8 cellular contexts compared by ENCODE assay signal in the genomic region with DNA sequence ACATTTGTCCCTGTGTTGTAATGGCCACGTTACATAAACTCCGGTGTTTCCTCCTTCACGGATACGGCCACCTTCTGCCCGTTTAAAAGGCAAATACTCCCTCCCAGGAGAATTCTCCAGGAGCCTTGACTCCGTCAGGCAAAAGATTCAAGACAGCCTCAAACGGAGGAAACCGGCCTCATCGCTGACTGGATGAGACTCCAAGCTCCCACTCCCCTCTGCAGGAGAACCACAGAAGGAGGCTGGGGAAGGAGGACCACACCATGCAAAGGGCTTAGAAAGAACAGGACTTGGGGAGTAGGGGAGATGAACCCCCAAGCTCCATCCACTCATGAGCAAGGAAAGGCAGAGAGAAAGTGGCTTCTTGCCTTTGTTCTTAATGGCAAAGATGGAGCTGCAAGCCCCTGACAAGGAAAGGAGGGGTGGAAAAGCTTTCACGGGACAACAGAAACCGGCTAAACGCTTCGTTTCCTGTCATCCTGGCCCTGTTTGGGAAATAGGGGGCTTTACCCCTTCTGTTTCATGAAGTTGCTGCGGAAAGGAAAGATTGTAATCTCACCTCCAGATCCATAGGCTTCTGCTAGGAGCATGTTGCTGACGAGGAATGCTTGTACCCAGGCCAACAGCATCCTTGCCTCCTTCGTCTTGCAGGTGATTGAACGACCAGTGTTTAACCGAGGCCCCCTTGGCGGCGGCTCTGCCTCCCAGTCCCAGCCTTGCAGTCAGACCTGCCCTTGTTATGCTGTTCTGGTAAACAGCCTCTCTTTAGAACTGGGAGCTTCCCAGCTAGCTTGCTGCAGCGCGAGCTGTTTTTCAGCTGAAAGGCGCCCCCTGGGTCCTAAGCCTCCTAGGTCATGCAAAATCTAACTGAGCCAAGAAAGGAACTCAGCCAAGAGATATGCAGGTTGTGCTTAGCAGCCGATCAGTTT. TPM values are rescaled to one million over a fixed set of nuclear protein-coding genes. Genes with fewer than 3 reads are reported as not detected.
DNase-seq lines count a peak whose midpoint lies in the region; ATAC-seq and TF ChIP-seq lines count a peak whose summit lies in the region.

A gene with protein sequence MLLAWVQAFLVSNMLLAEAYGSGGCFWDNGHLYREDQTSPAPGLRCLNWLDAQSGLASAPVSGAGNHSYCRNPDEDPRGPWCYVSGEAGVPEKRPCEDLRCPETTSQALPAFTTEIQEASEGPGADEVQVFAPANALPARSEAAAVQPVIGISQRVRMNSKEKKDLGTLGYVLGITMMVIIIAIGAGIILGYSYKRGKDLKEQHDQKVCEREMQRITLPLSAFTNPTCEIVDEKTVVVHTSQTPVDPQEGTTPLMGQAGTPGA (minus strand): TSS at position 773 of the 929 bp plus-strand sequence. CDS start 144 bp downstream, at position 629.

- TF ChIP-seq CTCF in GM12874 (IDR thresholded peaks at IDR 0.05; ENCODE audit: insufficient read depth, low read depth, low read length) = peak; percentile 46; the same call in 1 of the 2 replicates

- peak within 1 kb of the TSS; percentile 99 for H3K4me3 Mint-ChIP-seq in natural killer cell treated with Interleukin-12 subunit alpha and Interleukin-12 subunit beta and Interleukin-15 and Interleukin-18, amount 100 ng/mL, for 72 hours
- H3K4me3 Mint-ChIP-seq in stimulated activated naive B cell treated with anti-CD40 and anti-IgM and Interleukin-4, amounts not matched to agents 10 μg/mL and 1 μg/mL and 100 μg/mL, for 72 hours = peak within 1 kb of the TSS; percentile 94 to 97

- DNase-seq in LoVo (ENCODE audit: low spot score) = peak; percentile 79
- DNase-seq in SIG-M5 treated with dmso at 0.1 percent for 504 hours (lab: John Stamatoyannopoulos, UW; ENCODE audit: unreplicated experiment) = peak; percentile 85
- DNase-seq in activated gamma-delta T cell treated with Interleukin-2 at 50 U/mL for 16 hours = peak; percentile 87
- peak; percentile 69 for DNase-seq in fibroblast of the conjunctiva (ENCODE audit: low read depth)
- peak; percentile 76 for DNase-seq in natural killer cell treated with Interleukin-12 subunit alpha and Interleukin-12 subunit beta and Interleukin-15 and Interleukin-18, amount 100 ng/mL, for 72 hours (ENCODE audit: low spot score)
- peak; percentile 69 for DNase-seq in stimulated activated naive B cell treated with anti-CD40 and anti-IgM and Interleukin-4, amounts not matched to agents 10 μg/mL and 1 μg/mL and 100 μg/mL, for 72 hours

- peak within 1 kb of the TSS; percentile 38 to 83 for H3K27ac Mint-ChIP-seq in natural killer cell treated with Interleukin-12 subunit alpha and Interleukin-12 subunit beta and Interleukin-15 and Interleukin-18, amount 100 ng/mL, for 72 hours
- H3K27ac Mint-ChIP-seq in stimulated activated naive B cell treated with anti-CD40 and anti-IgM and Interleukin-4, amounts not matched to agents 10 μg/mL and 1 μg/mL and 100 μg/mL, for 72 hours = peak within 1 kb of the TSS; percentile 90

- peaks cover 50 to 54% of the 10 kb centered on the region in 2 donors for H3K4me1 Mint-ChIP-seq in natural killer cell treated with Interleukin-12 subunit alpha and Interleukin-12 subunit beta and Interleukin-15 and Interleukin-18, amount 100 ng/mL, for 72 hours (ENCODE audit: low read depth in 2 of 2)
- peaks cover 43 to 73% of the 10 kb centered on the region in 2 donors for H3K4me1 Mint-ChIP-seq in stimulated activated naive B cell treated with anti-CD40 and anti-IgM and Interleukin-4, amounts not matched to agents 10 μg/mL and 1 μg/mL and 100 μg/mL, for 72 hours

- H3K9me3 Mint-ChIP-seq in natural killer cell treated with Interleukin-12 subunit alpha and Interleukin-12 subunit beta and Interleukin-15 and Interleukin-18, amount 100 ng/mL, for 72 hours = no peaks in the 10 kb centered on the region
- H3K9me3 Mint-ChIP-seq in stimulated activated naive B cell treated with anti-CD40 and anti-IgM and Interleukin-4, amounts not matched to agents 10 μg/mL and 1 μg/mL and 100 μg/mL, for 72 hours = no peaks in the 10 kb centered on the region

- ATAC-seq in natural killer cell treated with Interleukin-12 subunit alpha and Interleukin-12 subunit beta and Interleukin-15 and Interleukin-18, amount 100 ng/mL, for 72 hours = peak in 1 of 2 donors; percentile 37
- peak; percentile 50 to 52 for ATAC-seq in stimulated activated naive B cell treated with anti-CD40 and anti-IgM and Interleukin-4, amounts not matched to agents 10 μg/mL and 1 μg/mL and 100 μg/mL, for 72 hours (replicated peaks)
- no peak for ATAC-seq in HG03571 (IDR thresholded peaks at IDR 0.05; ENCODE audit: unreplicated experiment)

- no peaks in the 10 kb centered on the region for H3K27me3 Mint-ChIP-seq in natural killer cell treated with Interleukin-12 subunit alpha and Interleukin-12 subunit beta and Interleukin-15 and Interleukin-18, amount 100 ng/mL, for 72 hours
- H3K27me3 Mint-ChIP-seq in stimulated activated naive B cell treated with anti-CD40 and anti-IgM and Interleukin-4, amounts not matched to agents 10 μg/mL and 1 μg/mL and 100 μg/mL, for 72 hours = no peaks in the 10 kb centered on the region

- H3K36me3 Mint-ChIP-seq in natural killer cell treated with Interleukin-12 subunit alpha and Interleukin-12 subunit beta and Interleukin-15 and Interleukin-18, amount 100 ng/mL, for 72 hours = no peaks in the 10 kb centered on the region
- peaks cover 0 to 1% of the 10 kb centered on the region in 2 donors for H3K36me3 Mint-ChIP-seq in stimulated activated naive B cell treated with anti-CD40 and anti-IgM and Interleukin-4, amounts not matched to agents 10 μg/mL and 1 μg/mL and 100 μg/mL, for 72 hours

RNA-seq across cellular contexts. Expression of the gene that starts here (rescaled TPM):
- total RNA-seq in natural killer cell treated with Interleukin-12 subunit alpha and Interleukin-12 subunit beta and Interleukin-15 and Interleukin-18, amount 100 ng/mL, for 72 hours = 1 to 10 TPM in 1 of 2 donors, under 1 TPM in 1; 0.74 to 1.0 TPM
